ENCODE assay signal across 19 cellular contexts in the genomic region with DNA sequence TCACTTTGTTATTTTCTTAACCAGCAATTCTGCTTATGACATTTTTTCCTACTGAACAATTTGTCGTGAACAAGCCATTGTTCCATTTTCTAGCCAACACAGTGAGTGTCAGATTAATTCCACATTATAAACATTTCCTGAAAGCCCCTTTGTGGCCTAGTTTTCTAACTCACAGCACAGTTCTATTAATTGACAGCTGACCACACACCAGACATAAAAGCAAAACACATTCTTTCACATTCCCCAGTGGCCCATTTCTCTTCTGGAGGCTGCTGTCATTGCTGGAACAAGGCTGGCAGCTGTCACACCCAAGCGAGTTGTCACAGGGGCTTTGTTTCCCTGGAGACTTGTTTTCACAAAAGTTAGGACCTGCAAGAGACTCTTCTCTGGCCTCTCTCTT. TPM values are rescaled to one million over a fixed set of nuclear protein-coding genes. Genes with fewer than 3 reads are reported as not detected.
DNase-seq lines count a peak whose midpoint lies in the region; ATAC-seq and TF ChIP-seq lines count a peak whose summit lies in the region.
"Had no signal": no experiment of that assay in that cellular context is flagged by ENCODE, and none has a peak within 500 bp of the region (broad histone marks: within the 10 kb centered on the region; RNA-seq: fewer than 3 reads in every experiment).

No MANE protein-coding gene starts in this region.

- H4K91ac ChIP-seq in trophoblast cell (ENCODE audit: low read depth, low read length): no peak overlapping the region

- H3K9me3 Mint-ChIP-seq in endodermal cell (peaks cover 6% of the 10 kb centered on the region), progenitor cell of endocrine pancreas (ENCODE audit: low read depth) (peaks cover 7% of the 10 kb centered on the region)
- H3K9me3 Mint-ChIP-seq in activated CD4-positive, alpha-beta memory T cell treated with anti-CD3 and anti-CD28 coated beads for 36 hours: peaks cover 2% of the 10 kb centered on the region
- H3K9me3 Mint-ChIP-seq: activated CD4-positive, alpha-beta memory T cell treated with anti-CD3 and anti-CD28 coated beads, Interleukin-2, amount 10 ng/mL, durations not matched to agents 7 days and 5 days; activated naive CD4-positive, alpha-beta T cell treated with anti-CD3 and anti-CD28 coated beads, Interleukin-2, amount 10 ng/mL, durations not matched to agents 7 days and 5 days; activated T-cell treated with anti-CD3 and anti-CD28 coated beads, Interleukin-2, amount 50 U/mL, for 24 hours; dendritic cell treated with granulocyte-macrophage colony-stimulating factor and Interleukin-4, amounts not matched to agents 40 ng/mL and 50 ng/mL, for 4 days had no signal

- no peaks in the 10 kb centered on the region for H3K36me3 ChIP-seq in DND-41 (ENCODE audit: insufficient read depth, low read length)
- peaks cover 96% of the 10 kb centered on the region for H3K36me3 ChIP-seq in endodermal cell (ENCODE audit: control insufficient read depth, insufficient read depth, low read length)
- H3K36me3 ChIP-seq in trophoblast cell (ENCODE audit: control insufficient read depth in 1 of 2, insufficient read depth in 2 of 2, low read length in 2 of 2): no peaks in the 10 kb centered on the region
- H3K36me3 ChIP-seq: ascending aorta, ovary had no signal

- WGBS in endodermal cell (ENCODE audit: insufficient coverage in 1 of 2, insufficient read length in 1 of 2), 2 experiments: 81 to 94% methylated on average over 2 of the region's 2 CpGs
- WGBS in trophoblast cell (ENCODE audit: extremely low coverage, insufficient coverage, insufficient read length): no CpG with 5 or more reads among the region's 2 CpGs

- H4K12ac ChIP-seq in trophoblast cell (ENCODE audit: low read depth, low read length): no peak overlapping the region

- no peak for TF ChIP-seq CTCF in DND-41 (IDR thresholded peaks at IDR 0.05; ENCODE audit: borderline replicate concordance, extremely low read depth, low read length, poor library complexity, severe bottlenecking)
- TF ChIP-seq CTCF in endodermal cell (conservative IDR thresholded peaks at IDR 0.05): no peak
- no peak for TF ChIP-seq CTCF in progenitor cell of endocrine pancreas (IDR thresholded peaks at IDR 0.05; ENCODE audit: unreplicated experiment)

- DNase-seq in DND-41 (no peak), RPMI7951 (ENCODE audit: low read depth) (peak; percentile 23), endodermal cell (no peak), progenitor cell of endocrine pancreas (ENCODE audit: low spot score, unreplicated experiment) (no peak), trophoblast cell (no peak)
- DNase-seq in activated CD4-positive, alpha-beta memory T cell treated with anti-CD3 and anti-CD28 coated beads for 36 hours: no peak
- DNase-seq: activated CD4-positive, alpha-beta memory T cell treated with anti-CD3 and anti-CD28 coated beads, Interleukin-2, amount 10 ng/mL, durations not matched to agents 7 days and 5 days; activated naive CD4-positive, alpha-beta T cell treated with anti-CD3 and anti-CD28 coated beads, Interleukin-2, amount 10 ng/mL, durations not matched to agents 7 days and 5 days; activated T-cell treated with anti-CD3 and anti-CD28 coated beads, Interleukin-2, amount 50 U/mL, for 24 hours; AML-193; Calu3; NCI-H226; ovary; stimulated activated CD4-positive, alpha-beta T cell treated with anti-CD3 and anti-CD28 coated beads, Interleukin-4, amount 100 ng/mL, for 1 hour had no signal

- no peak overlapping the region for H2BK5ac ChIP-seq in trophoblast cell (ENCODE audit: low read depth, low read length, poor library complexity)

- CTCF ChIA-PET in activated CD4-positive, alpha-beta memory T cell treated with anti-CD3 and anti-CD28 coated beads for 36 hours (lab: Charles Lee): no interaction called here

- POLR2A ChIA-PET in activated CD4-positive, alpha-beta memory T cell treated with anti-CD3 and anti-CD28 coated beads for 36 hours (lab: Charles Lee): no interaction called here

- H3K9ac ChIP-seq in DND-41 (ENCODE audit: low read depth, low read length) (no peak overlapping the region), endodermal cell (ENCODE audit: extremely low read depth, low read length, poor library complexity, severe bottlenecking) (no peak overlapping the region), trophoblast cell (ENCODE audit: low read length) (no peak overlapping the region)

- H3K36me3 Mint-ChIP-seq in endodermal cell (ENCODE audit: low read depth): peaks cover 80% of the 10 kb centered on the region
- H3K36me3 Mint-ChIP-seq in progenitor cell of endocrine pancreas (ENCODE audit: insufficient read depth): peaks cover 40% of the 10 kb centered on the region
- H3K36me3 Mint-ChIP-seq in activated CD4-positive, alpha-beta memory T cell treated with anti-CD3 and anti-CD28 coated beads for 36 hours: no peaks in the 10 kb centered on the region
- H3K36me3 Mint-ChIP-seq: activated naive CD4-positive, alpha-beta T cell treated with anti-CD3 and anti-CD28 coated beads, Interleukin-2, amount 10 ng/mL, durations not matched to agents 7 days and 5 days had no signal

- H2BK120ac ChIP-seq in trophoblast cell (ENCODE audit: insufficient read depth, low read length, poor library complexity): no peak overlapping the region

- H3K4me1 ChIP-seq in DND-41 (ENCODE audit: insufficient read depth, low read length) (peaks cover 60% of the 10 kb centered on the region), endodermal cell (ENCODE audit: control insufficient read depth, insufficient read depth, low read length) (no peaks in the 10 kb centered on the region), trophoblast cell (ENCODE audit: control insufficient read depth in 1 of 2, insufficient read depth in 2 of 2, low read length in 2 of 2) (no peaks in the 10 kb centered on the region)

- H3K4me3 Mint-ChIP-seq in endodermal cell (no peak overlapping the region), progenitor cell of endocrine pancreas (ENCODE audit: low read depth) (no peak overlapping the region)
- no peak overlapping the region for H3K4me3 Mint-ChIP-seq in activated CD4-positive, alpha-beta memory T cell treated with anti-CD3 and anti-CD28 coated beads for 36 hours
- H3K4me3 Mint-ChIP-seq: activated CD4-positive, alpha-beta memory T cell treated with anti-CD3 and anti-CD28 coated beads, Interleukin-2, amount 10 ng/mL, durations not matched to agents 7 days and 5 days; activated naive CD4-positive, alpha-beta T cell treated with anti-CD3 and anti-CD28 coated beads, Interleukin-2, amount 10 ng/mL, durations not matched to agents 7 days and 5 days; activated T-cell treated with anti-CD3 and anti-CD28 coated beads, Interleukin-2, amount 50 U/mL, for 24 hours; dendritic cell treated with granulocyte-macrophage colony-stimulating factor and Interleukin-4, amounts not matched to agents 40 ng/mL and 50 ng/mL, for 4 days had no signal

- H3K4ac ChIP-seq in trophoblast cell (ENCODE audit: low read depth, low read length): no peak overlapping the region

- H3K27ac Mint-ChIP-seq in endodermal cell (no peak overlapping the region), progenitor cell of endocrine pancreas (peak overlapping the region; percentile 43)
- H3K27ac Mint-ChIP-seq in activated CD4-positive, alpha-beta memory T cell treated with anti-CD3 and anti-CD28 coated beads for 36 hours: no peak overlapping the region
- H3K27ac Mint-ChIP-seq: activated CD4-positive, alpha-beta memory T cell treated with anti-CD3 and anti-CD28 coated beads, Interleukin-2, amount 10 ng/mL, durations not matched to agents 7 days and 5 days; activated naive CD4-positive, alpha-beta T cell treated with anti-CD3 and anti-CD28 coated beads, Interleukin-2, amount 10 ng/mL, durations not matched to agents 7 days and 5 days; activated T-cell treated with anti-CD3 and anti-CD28 coated beads, Interleukin-2, amount 50 U/mL, for 24 hours; dendritic cell treated with granulocyte-macrophage colony-stimulating factor and Interleukin-4, amounts not matched to agents 40 ng/mL and 50 ng/mL, for 4 days had no signal

- no peaks in the 10 kb centered on the region for H3K27me3 Mint-ChIP-seq in endodermal cell (ENCODE audit: insufficient read depth)
- no peaks in the 10 kb centered on the region for H3K27me3 Mint-ChIP-seq in progenitor cell of endocrine pancreas
- peaks cover 18% of the 10 kb centered on the region for H3K27me3 Mint-ChIP-seq in activated CD4-positive, alpha-beta memory T cell treated with anti-CD3 and anti-CD28 coated beads for 36 hours

- H3K4me3 ChIP-seq in DND-41 (ENCODE audit: low read depth in 1 of 2, low read length in 2 of 2): no peak overlapping the region
- H3K4me3 ChIP-seq in endodermal cell (ENCODE audit: low read length): no peak overlapping the region
- no peak overlapping the region for H3K4me3 ChIP-seq in trophoblast cell (ENCODE audit: low read depth, low read length)
- H3K4me3 ChIP-seq: ascending aorta, ovary, skin epidermis had no signal

- peaks cover 3% of the 10 kb centered on the region; the same call in 1 of the 2 replicates for H3K79me2 ChIP-seq in DND-41 (ENCODE audit: insufficient read depth, low read length)
- H3K79me2 ChIP-seq in trophoblast cell (ENCODE audit: control insufficient read depth, insufficient read depth, low read length, poor library complexity): no peaks in the 10 kb centered on the region

- H3K14ac ChIP-seq in trophoblast cell (ENCODE audit: low read length): no peak overlapping the region

- H3K27ac ChIP-seq in DND-41 (ENCODE audit: low read length) (peak overlapping the region; percentile 73), endodermal cell (ENCODE audit: low read depth, low read length) (peak overlapping the region; percentile 64), trophoblast cell (ENCODE audit: low read depth, low read length) (no peak overlapping the region)
- H3K27ac ChIP-seq: ovary had no signal

- H2AFZ ChIP-seq in DND-41 (ENCODE audit: low read depth, low read length) (no peak overlapping the region), trophoblast cell (ENCODE audit: insufficient read depth, low read length, poor library complexity) (no peak overlapping the region)

- no peak for ATAC-seq in DND-41 (ENCODE audit: insufficient read depth, low read depth)
- no peak for ATAC-seq in GM21367 (IDR thresholded peaks at IDR 0.05; ENCODE audit: unreplicated experiment)
- ATAC-seq in HG02763 (IDR thresholded peaks at IDR 0.05; ENCODE audit: unreplicated experiment): no peak

- no peak overlapping the region for H2BK12ac ChIP-seq in trophoblast cell (ENCODE audit: low read length)

- H3K4me2 ChIP-seq in DND-41 (ENCODE audit: insufficient read depth, low read length): no peak overlapping the region
- no peak overlapping the region for H3K4me2 ChIP-seq in trophoblast cell (ENCODE audit: low read length)

- H3K23ac ChIP-seq in trophoblast cell (ENCODE audit: low read length): no peak overlapping the region

- H3K18ac ChIP-seq in trophoblast cell (ENCODE audit: low read length): no peak overlapping the region

- H3K4me1 Mint-ChIP-seq in endodermal cell: peaks cover 14% of the 10 kb centered on the region
- H3K4me1 Mint-ChIP-seq in progenitor cell of endocrine pancreas (ENCODE audit: low read depth): peaks cover 9% of the 10 kb centered on the region
- H3K4me1 Mint-ChIP-seq in activated CD4-positive, alpha-beta memory T cell treated with anti-CD3 and anti-CD28 coated beads for 36 hours (ENCODE audit: low read depth): no peaks in the 10 kb centered on the region
- H3K4me1 Mint-ChIP-seq: activated CD4-positive, alpha-beta memory T cell treated with anti-CD3 and anti-CD28 coated beads, Interleukin-2, amount 10 ng/mL, durations not matched to agents 7 days and 5 days; activated naive CD4-positive, alpha-beta T cell treated with anti-CD3 and anti-CD28 coated beads, Interleukin-2, amount 10 ng/mL, durations not matched to agents 7 days and 5 days had no signal

- intact Hi-C loops in activated CD4-positive, alpha-beta memory T cell treated with anti-CD3 and anti-CD28 coated beads for 36 hours (cut with micrococcal nuclease): no loop called here

- H4K20me1 ChIP-seq in DND-41 (ENCODE audit: insufficient read depth, low read length): no peaks in the 10 kb centered on the region

- H3K27me3 ChIP-seq in DND-41 (ENCODE audit: insufficient read depth, low read length, poor library complexity) (no peaks in the 10 kb centered on the region), endodermal cell (ENCODE audit: control insufficient read depth, insufficient read depth, low read length, poor library complexity, severe bottlenecking) (no peaks in the 10 kb centered on the region), trophoblast cell (ENCODE audit: insufficient read depth, low read length) (no peaks in the 10 kb centered on the region)
- H3K27me3 ChIP-seq: ascending aorta, ovary had no signal

- H3K9me3 ChIP-seq in DND-41 (ENCODE audit: insufficient read depth, low read length, severe bottlenecking): no peaks in the 10 kb centered on the region
- H3K9me3 ChIP-seq in endodermal cell (ENCODE audit: control insufficient read depth, low read length): peaks cover 18% of the 10 kb centered on the region
- no peaks in the 10 kb centered on the region for H3K9me3 ChIP-seq in trophoblast cell (ENCODE audit: insufficient read depth, low read depth, low read length)
- H3K9me3 ChIP-seq: ascending aorta, ovary had no signal

- no peaks in the 10 kb centered on the region for H3K79me1 ChIP-seq in trophoblast cell (ENCODE audit: low read length)

- H4K8ac ChIP-seq in trophoblast cell (ENCODE audit: low read depth, low read length): no peak overlapping the region

- H2AK5ac ChIP-seq in trophoblast cell (ENCODE audit: low read length): no peak overlapping the region

RNA-seq across cellular contexts. Expression of a gene that starts 50.7 kb away (rescaled TPM):
- total RNA-seq in RPMI7951 (2014; rRNA removed; shearing (Covaris generic)): 7.0 and 9.3 TPM in 2 replicates
- 100 to 1,000 TPM in 1 of 2 donors, 10 to 100 TPM in 1; 90.8 to 119 TPM for total RNA-seq in endodermal cell
- polyA plus RNA-seq in endodermal cell (2013, experiment 1 of 2): 15.9 TPM
- 23.3 TPM for polyA plus RNA-seq in endodermal cell (2013, experiment 2 of 2)
- total RNA-seq in progenitor cell of endocrine pancreas: 32.0 and 33.4 TPM in 2 replicates
- under 1 TPM; 0.12 to 0.26 TPM for total RNA-seq in activated CD4-positive, alpha-beta memory T cell treated with anti-CD3 and anti-CD28 coated beads for 36 hours
- 4.0 and 4.4 TPM in 2 replicates for polyA plus RNA-seq in trophoblast cell (2013)
